In the genomic region with DNA sequence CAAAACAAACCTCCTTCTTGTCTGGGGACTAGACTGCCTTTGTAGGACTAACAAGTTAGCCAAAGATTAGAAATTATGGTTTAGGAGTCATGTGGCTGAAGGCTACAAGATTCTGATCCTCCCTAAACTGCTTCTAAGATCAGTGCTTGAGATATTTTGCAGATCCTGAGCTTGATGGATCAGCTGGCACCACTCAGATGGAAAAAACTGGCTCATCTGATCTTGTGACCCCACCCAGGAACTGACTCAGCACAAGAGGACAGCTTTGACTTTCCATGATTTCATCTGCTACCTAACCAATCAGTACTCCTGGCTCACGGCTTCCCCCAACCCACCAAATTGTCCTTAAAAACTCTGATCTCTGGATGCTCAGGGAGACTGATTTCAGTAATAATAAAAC, we compare ENCODE assay signal across 19 cellular contexts.
DNase-seq lines count a peak whose midpoint lies in the region; ATAC-seq, FAIRE-seq and TF ChIP-seq lines count a peak whose summit lies in the region.
"Had no signal": no experiment of that assay in that cellular context is flagged by ENCODE, and none has a peak within 500 bp of the region (broad histone marks: within the 10 kb centered on the region; RNA-seq: fewer than 3 reads in every experiment).

No MANE protein-coding gene starts in this region.

- no peak for TF ChIP-seq CTCF in K562 (IDR thresholded peaks at IDR 0.05 in 2 of 3, conservative IDR thresholded peaks at IDR 0.05 in 1 of 3; ENCODE audit: insufficient read depth in 2 of 3, low read depth in 1 of 3, low read length in 3 of 3)

- H3K4me2 ChIP-seq in K562 (ENCODE audit: insufficient read depth, low read length), result no peak overlapping the region

- TF ChIP-seq RAD21 in K562 (CRISPR knock-in tag; conservative IDR thresholded peaks at IDR 0.05 in 1 of 2, IDR thresholded peaks at IDR 0.05 in 1 of 2), result no peak

- H3K36me3 ChIP-seq in K562 (ENCODE audit: control insufficient read depth, insufficient read depth, low read length), result no peaks in the 10 kb centered on the region
- H3K36me3 ChIP-seq: BE2C had no signal

- no peaks in the 10 kb centered on the region for H3K9me3 ChIP-seq in K562 (replicated peaks; ENCODE audit: control insufficient read depth, insufficient read depth, low read depth, low read length)
- H3K9me3 ChIP-seq: BE2C had no signal

- no peak for TF ChIP-seq POLR2A in K562 (conservative IDR thresholded peaks at IDR 0.05)

- H3K27me3 ChIP-seq in K562 (ENCODE audit: control insufficient read depth in 2 of 2, insufficient read depth in 2 of 2, low read length in 2 of 2), result no peaks in the 10 kb centered on the region
- H3K27me3 ChIP-seq: BE2C had no signal

- DNase-seq in Daoy (ENCODE audit: low read depth) (peak; percentile 4), M059J (ENCODE audit: low read depth) (peak; percentile 1), K562 (ENCODE audit: extremely low read depth in 1 of 4, low spot score in 3 of 4) (peak in 1 of 4 experiments; percentile 7), NCI-H748 (lab: John Stamatoyannopoulos, UW; ENCODE audit: unreplicated experiment) (no peak)
- DNase-seq in activated CD4-positive, alpha-beta T cell treated with anti-CD3 and anti-CD28 coated beads, Interleukin-2, amount 50 U/mL, for 1 hour, result no peak
- DNase-seq: ACHN; BE2C; C1 segment of cervical spinal cord; CD4-positive, CD25-positive, alpha-beta regulatory T cell; CD8-positive, alpha-beta memory T cell; COR-L47; GDM1; GOT3; H9 had no signal

- H4K20me1 ChIP-seq in K562 (replicated peaks; ENCODE audit: control insufficient read depth, insufficient read depth, low read length), result no peaks in the 10 kb centered on the region

- H3K79me2 ChIP-seq in K562 (ENCODE audit: control insufficient read depth, insufficient read depth, low read length), result no peaks in the 10 kb centered on the region

- 0% methylated on average over 1 of the region's 1 CpG for WGBS in K562 (ENCODE audit: insufficient coverage, low coverage, missing lambda C conversion rate)

- 0 out of 3 replicates have a peak, but pooled peaks have one; percentile 27 for ATAC-seq in K562
- ATAC-seq in HG03521 (IDR thresholded peaks at IDR 0.05; ENCODE audit: unreplicated experiment), result no peak

- H3K9ac ChIP-seq in K562 (ENCODE audit: insufficient read depth in 1 of 2, low read depth in 2 of 2, low read length in 2 of 2), result no peak overlapping the region

- no TSS peak for BruUV-seq in K562 (replicated peaks; lab: Mats Ljungman, UMichigan)

- H2AFZ ChIP-seq in K562 (ENCODE audit: low read depth, low read length), result no peak overlapping the region

- no peak for FAIRE-seq in K562 (lab: Jason Lieb, UNC)
- FAIRE-seq: A204.1, D721Med, GM12892, GM18507 had no signal

- TF ChIP-seq EP300 in K562 (IDR thresholded peaks at IDR 0.05; ENCODE audit: low read length), result no peak

- no peaks in the 10 kb centered on the region for H3K9me1 ChIP-seq in K562 (ENCODE audit: control insufficient read depth, insufficient read depth, low read length)

- intact Hi-C loops in K562 (cut with micrococcal nuclease), result no loop called here

- no peaks in the 10 kb centered on the region for H3K4me1 ChIP-seq in K562 (replicated peaks in 1 of 2; ENCODE audit: control insufficient read depth in 2 of 2, insufficient read depth in 2 of 2, low read length in 2 of 2)
- H3K4me1 ChIP-seq: BE2C had no signal

- H3K27ac ChIP-seq in K562 (ENCODE audit: extremely low read depth, low read depth, low read length), result no peak overlapping the region

- no peak overlapping the region for H3K4me3 ChIP-seq in K562

- CTCF ChIA-PET in K562 (lab: Yijun Ruan, JAX; ENCODE audit: low intra/inter-chr PET ratio), result no interaction called here

- POLR2A ChIA-PET in K562 (lab: Yijun Ruan, JAX), result no interaction called here

- in situ Hi-C loops in K562 (cut with MboI), result no loop called here

TF ChIP-seq in K562, 482 proteins besides CTCF, POLR2A, EP300 and RAD21 (continues in another document):
- peak; percentile 58; the same call in 1 of the 2 replicates for TF ChIP-seq JUND (IDR thresholded peaks at IDR 0.05; ENCODE audit: borderline replicate concordance, low read depth, low read length)
- TF ChIP-seq JUND (tag; IDR thresholded peaks at IDR 0.05; ENCODE audit: borderline replicate concordance, low read depth, low read length), result peak; percentile 24; the same call in 1 of the 3 replicates
- no peak for TF ChIP-seq RUNX1 (IDR thresholded peaks at IDR 0.05; ENCODE audit: low read depth)
- no peak for TF ChIP-seq NR3C1 (CRISPR knock-in tag; IDR thresholded peaks at IDR 0.05)
- no peak for TF ChIP-seq NR2F6 (CRISPR knock-in tag; IDR thresholded peaks at IDR 0.05)
- TF ChIP-seq, protein P1, sequence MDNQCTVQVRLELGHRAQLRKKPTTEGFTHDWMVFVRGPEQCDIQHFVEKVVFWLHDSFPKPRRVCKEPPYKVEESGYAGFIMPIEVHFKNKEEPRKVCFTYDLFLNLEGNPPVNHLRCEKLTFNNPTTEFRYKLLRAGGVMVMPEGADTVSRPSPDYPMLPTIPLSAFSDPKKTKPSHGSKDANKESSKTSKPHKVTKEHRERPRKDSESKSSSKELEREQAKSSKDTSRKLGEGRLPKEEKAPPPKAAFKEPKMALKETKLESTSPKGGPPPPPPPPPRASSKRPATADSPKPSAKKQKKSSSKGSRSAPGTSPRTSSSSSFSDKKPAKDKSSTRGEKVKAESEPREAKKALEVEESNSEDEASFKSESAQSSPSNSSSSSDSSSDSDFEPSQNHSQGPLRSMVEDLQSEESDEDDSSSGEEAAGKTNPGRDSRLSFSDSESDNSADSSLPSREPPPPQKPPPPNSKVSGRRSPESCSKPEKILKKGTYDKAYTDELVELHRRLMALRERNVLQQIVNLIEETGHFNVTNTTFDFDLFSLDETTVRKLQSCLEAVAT (IDR thresholded peaks at IDR 0.05), result no peak
- TF ChIP-seq, protein P2, sequence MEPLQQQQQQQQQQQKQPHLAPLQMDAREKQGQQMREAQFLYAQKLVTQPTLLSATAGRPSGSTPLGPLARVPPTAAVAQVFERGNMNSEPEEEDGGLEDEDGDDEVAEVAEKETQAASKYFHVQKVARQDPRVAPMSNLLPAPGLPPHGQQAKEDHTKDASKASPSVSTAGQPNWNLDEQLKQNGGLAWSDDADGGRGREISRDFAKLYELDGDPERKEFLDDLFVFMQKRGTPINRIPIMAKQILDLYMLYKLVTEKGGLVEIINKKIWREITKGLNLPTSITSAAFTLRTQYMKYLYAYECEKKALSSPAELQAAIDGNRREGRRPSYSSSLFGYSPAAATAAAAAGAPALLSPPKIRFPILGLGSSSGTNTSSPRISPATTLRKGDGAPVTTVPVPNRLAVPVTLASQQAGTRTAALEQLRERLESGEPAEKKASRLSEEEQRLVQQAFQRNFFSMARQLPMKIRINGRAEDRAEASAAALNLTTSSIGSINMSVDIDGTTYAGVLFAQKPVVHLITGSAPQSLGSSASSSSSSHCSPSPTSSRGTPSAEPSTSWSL (CRISPR knock-in tag; IDR thresholded peaks at IDR 0.05; ENCODE audit: borderline replicate concordance), result no peak
- TF ChIP-seq ZNF584 (CRISPR knock-in tag; IDR thresholded peaks at IDR 0.05; ENCODE audit: low read depth), result no peak
- peak; percentile 23; the same call in 1 of the 2 replicates for TF ChIP-seq ATF7 (IDR thresholded peaks at IDR 0.05)
- no peak for TF ChIP-seq PHF21A (IDR thresholded peaks at IDR 0.05; ENCODE audit: borderline replicate concordance, low read depth)
- no peak for TF ChIP-seq SOX6 (IDR thresholded peaks at IDR 0.05)
- TF ChIP-seq KLF13 (tag; IDR thresholded peaks at IDR 0.05; ENCODE audit: borderline replicate concordance, low read depth), result no peak
- peak; percentile 52 for TF ChIP-seq C11orf30 (IDR thresholded peaks at IDR 0.05; ENCODE audit: low read depth)
- TF ChIP-seq ZNF316 (IDR thresholded peaks at IDR 0.05), result peak; percentile 53
- peak; percentile 73 for TF ChIP-seq FOSL1 (tag; conservative IDR thresholded peaks at IDR 0.05)
- TF ChIP-seq NFYB (IDR thresholded peaks at IDR 0.05; ENCODE audit: extremely low read depth, insufficient read length), result peak; percentile 7
- peak in 1 of 2 experiments; percentile 28; a peak in 1 of 4 replicates for TF ChIP-seq TRIM24 (IDR thresholded peaks at IDR 0.05)
- TF ChIP-seq, protein P3, sequence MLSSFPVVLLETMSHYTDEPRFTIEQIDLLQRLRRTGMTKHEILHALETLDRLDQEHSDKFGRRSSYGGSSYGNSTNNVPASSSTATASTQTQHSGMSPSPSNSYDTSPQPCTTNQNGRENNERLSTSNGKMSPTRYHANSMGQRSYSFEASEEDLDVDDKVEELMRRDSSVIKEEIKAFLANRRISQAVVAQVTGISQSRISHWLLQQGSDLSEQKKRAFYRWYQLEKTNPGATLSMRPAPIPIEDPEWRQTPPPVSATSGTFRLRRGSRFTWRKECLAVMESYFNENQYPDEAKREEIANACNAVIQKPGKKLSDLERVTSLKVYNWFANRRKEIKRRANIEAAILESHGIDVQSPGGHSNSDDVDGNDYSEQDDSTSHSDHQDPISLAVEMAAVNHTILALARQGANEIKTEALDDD (IDR thresholded peaks at IDR 0.05), result peak; percentile 66; the same call in 1 of the 2 replicates
- TF ChIP-seq, protein P4, sequence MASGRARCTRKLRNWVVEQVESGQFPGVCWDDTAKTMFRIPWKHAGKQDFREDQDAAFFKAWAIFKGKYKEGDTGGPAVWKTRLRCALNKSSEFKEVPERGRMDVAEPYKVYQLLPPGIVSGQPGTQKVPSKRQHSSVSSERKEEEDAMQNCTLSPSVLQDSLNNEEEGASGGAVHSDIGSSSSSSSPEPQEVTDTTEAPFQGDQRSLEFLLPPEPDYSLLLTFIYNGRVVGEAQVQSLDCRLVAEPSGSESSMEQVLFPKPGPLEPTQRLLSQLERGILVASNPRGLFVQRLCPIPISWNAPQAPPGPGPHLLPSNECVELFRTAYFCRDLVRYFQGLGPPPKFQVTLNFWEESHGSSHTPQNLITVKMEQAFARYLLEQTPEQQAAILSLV (tag; IDR thresholded peaks at IDR 0.05), result no peak
- TF ChIP-seq, protein P5, sequence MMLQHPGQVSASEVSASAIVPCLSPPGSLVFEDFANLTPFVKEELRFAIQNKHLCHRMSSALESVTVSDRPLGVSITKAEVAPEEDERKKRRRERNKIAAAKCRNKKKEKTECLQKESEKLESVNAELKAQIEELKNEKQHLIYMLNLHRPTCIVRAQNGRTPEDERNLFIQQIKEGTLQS (IDR thresholded peaks at IDR 0.05), result peak; percentile 59
- TF ChIP-seq, protein P5 (CRISPR knock-in tag; conservative IDR thresholded peaks at IDR 0.05), result no peak

Comparison
In these comparisons a context has a peak if more than half of its experiments do, and no peak if none do; other contexts are left out.
1. DNase-seq: peak in Daoy (single experiment) and M059J (single experiment); none in NCI-H748 (single experiment) and activated CD4-positive, alpha-beta T cell treated with anti-CD3 and anti-CD28 coated beads, Interleukin-2, amount 50 U/mL, for 1 hour (single experiment).